In the genomic region with DNA sequence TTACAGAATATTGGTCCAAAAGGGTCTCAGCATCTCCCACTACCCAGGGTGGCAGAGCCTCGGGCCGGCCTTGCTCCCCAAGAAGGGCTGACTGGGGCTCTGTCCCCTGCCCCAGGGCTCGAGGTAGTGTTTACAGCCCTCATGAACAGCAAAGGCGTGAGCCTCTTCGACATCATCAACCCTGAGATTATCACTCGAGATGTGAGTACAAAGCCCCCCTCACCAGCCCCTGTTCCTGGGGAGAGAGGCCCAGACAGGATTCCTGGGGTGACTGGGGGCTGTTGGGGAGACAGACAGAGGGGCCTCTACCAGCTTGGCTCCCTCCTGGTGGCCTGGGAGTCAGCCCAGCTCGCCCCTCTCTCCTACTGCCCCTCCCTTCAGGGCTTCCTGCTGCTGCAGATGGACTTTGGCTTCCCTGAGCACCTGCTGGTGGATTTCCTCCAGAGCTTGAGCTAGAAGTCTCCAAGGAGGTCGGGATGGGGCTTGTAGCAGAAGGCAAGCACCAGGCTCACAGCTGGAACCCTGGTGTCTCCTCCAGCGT, we compare ENCODE assay signal across 20 cellular contexts. TPM values are rescaled to one million over a fixed set of nuclear protein-coding genes. Genes with fewer than 3 reads are reported as not detected.
DNase-seq lines count a peak whose midpoint lies in the region; ATAC-seq and TF ChIP-seq lines count a peak whose summit lies in the region.
"Had no signal": no experiment of that assay in that cellular context is flagged by ENCODE, and none has a peak within 500 bp of the region (broad histone marks: within the 10 kb centered on the region; RNA-seq: fewer than 3 reads in every experiment).

No MANE protein-coding gene starts in this region.

- H3K27me3 Mint-ChIP-seq in CD8-positive, alpha-beta memory T cell = no peaks in the 10 kb centered on the region
- H3K27me3 Mint-ChIP-seq in activated naive CD8-positive, alpha-beta T cell treated with anti-CD3 and anti-CD28 coated beads, Interleukin-2, amount 50 U/mL, for 24 hours = no peaks in the 10 kb centered on the region
- H3K27me3 Mint-ChIP-seq in naive thymus-derived CD8-positive, alpha-beta T cell = no peaks in the 10 kb centered on the region
- H3K27me3 Mint-ChIP-seq: activated CD4-positive, alpha-beta memory T cell treated with anti-CD3 and anti-CD28 coated beads, Interleukin-2, amount 10 ng/mL, durations not matched to agents 7 days and 5 days had no signal

- H3K4me1 ChIP-seq in CD8-positive, alpha-beta memory T cell (ENCODE audit: insufficient read depth, low read length) = peaks cover 59% of the 10 kb centered on the region
- peaks cover 22 to 32% of the 10 kb centered on the region in 2 experiments for H3K4me1 ChIP-seq in HCT116 (ENCODE audit: control insufficient read depth in 1 of 2, insufficient read depth in 2 of 2, low read length in 2 of 2)
- peaks cover 5% of the 10 kb centered on the region in 2 donors for H3K4me1 ChIP-seq in uterus

- no peaks in the 10 kb centered on the region for H3K9me3 ChIP-seq in CD8-positive, alpha-beta memory T cell (ENCODE audit: low read length)
- H3K9me3 ChIP-seq in HCT116 (ENCODE audit: control insufficient read depth in 1 of 2, insufficient read depth in 1 of 2, low read depth in 1 of 2, low read length in 2 of 2) (no peaks in the 10 kb centered on the region), uterus (no peaks in the 10 kb centered on the region)

- no peak overlapping the region for H3K27ac ChIP-seq in CD8-positive, alpha-beta memory T cell (ENCODE audit: low read depth, low read length)
- H3K27ac ChIP-seq in HCT116 (ENCODE audit: low read depth, low read length) (no peak overlapping the region), uterus (no peak overlapping the region)
- H3K27ac ChIP-seq: epithelial cell of prostate, KMS-11 had no signal

- no peaks in the 10 kb centered on the region for H3K9me3 Mint-ChIP-seq in CD8-positive, alpha-beta memory T cell
- no peaks in the 10 kb centered on the region for H3K9me3 Mint-ChIP-seq in activated naive CD8-positive, alpha-beta T cell treated with anti-CD3 and anti-CD28 coated beads, Interleukin-2, amount 50 U/mL, for 24 hours
- no peaks in the 10 kb centered on the region for H3K9me3 Mint-ChIP-seq in naive thymus-derived CD8-positive, alpha-beta T cell
- H3K9me3 Mint-ChIP-seq: activated CD4-positive, alpha-beta memory T cell treated with anti-CD3 and anti-CD28 coated beads, Interleukin-2, amount 10 ng/mL, durations not matched to agents 7 days and 5 days had no signal

- H3K4me3 Mint-ChIP-seq in CD8-positive, alpha-beta memory T cell = peak overlapping the region in 1 of 7 donors; percentile 34
- H3K4me3 Mint-ChIP-seq in activated naive CD8-positive, alpha-beta T cell treated with anti-CD3 and anti-CD28 coated beads, Interleukin-2, amount 50 U/mL, for 24 hours = no peak overlapping the region
- H3K4me3 Mint-ChIP-seq in naive thymus-derived CD8-positive, alpha-beta T cell = peak overlapping the region in 7 of 10 donors; percentile 29 to 100 (median 76)
- H3K4me3 Mint-ChIP-seq: activated CD4-positive, alpha-beta memory T cell treated with anti-CD3 and anti-CD28 coated beads, Interleukin-2, amount 10 ng/mL, durations not matched to agents 7 days and 5 days had no signal

- no peaks in the 10 kb centered on the region for H3K79me2 ChIP-seq in HCT116 (ENCODE audit: insufficient read depth, low read length)

- ATAC-seq in HCT116 (no peak), GM18519 (IDR thresholded peaks at IDR 0.05; ENCODE audit: low FRiP score, unreplicated experiment) (no peak), HG03565 (IDR thresholded peaks at IDR 0.05; ENCODE audit: unreplicated experiment) (no peak)
- ATAC-seq in activated naive CD8-positive, alpha-beta T cell treated with anti-CD3 and anti-CD28 coated beads, Interleukin-2, amount 50 U/mL, for 24 hours = no peak
- no peak for ATAC-seq in naive thymus-derived CD8-positive, alpha-beta T cell

- H2AFZ ChIP-seq in HCT116 (ENCODE audit: low read depth, low read length, poor library complexity, severe bottlenecking) = no peak overlapping the region

- RAD21 ChIA-PET in HCT116 (lab: Charles Lee; ENCODE audit: low non-redundant PET in 1 of 2, low total read pairs in 2 of 2, uncharacterized antibody in 2 of 2, unreplicated experiment in 2 of 2) = interaction anchor here in 1 of 2 experiments (0.6 kb wide), 1 partner anchor 19 kb away, joined by 4 read pairs; no protein-coding TSS in a partner anchor

- no peaks in the 10 kb centered on the region for H3K27me3 ChIP-seq in CD8-positive, alpha-beta memory T cell (ENCODE audit: insufficient read depth, low read length, poor library complexity, severe bottlenecking)
- H3K27me3 ChIP-seq in HCT116 (ENCODE audit: insufficient read depth, low read length) (no peaks in the 10 kb centered on the region), uterus (no peaks in the 10 kb centered on the region)

- peak overlapping the region; percentile 16; the same call in 1 of the 2 replicates for H3K4me2 ChIP-seq in HCT116 (ENCODE audit: low read length)
- H3K4me2 ChIP-seq: KMS-11 had no signal

- TF ChIP-seq CTCF in HCT116 (IDR thresholded peaks at IDR 0.05 in 2 of 3, conservative IDR thresholded peaks at IDR 0.05 in 1 of 3; ENCODE audit: borderline replicate concordance in 1 of 3, insufficient read depth in 1 of 3, low read depth in 2 of 3, low read length in 2 of 3) (no peak), uterus (IDR thresholded peaks at IDR 0.05) (no peak)

- CTCF ChIA-PET in CD8-positive, alpha-beta memory T cell (lab: Charles Lee) = interaction anchor here (0.9 to 8.9 kb wide), 7 partner anchors 10 to 59 kb away, joined by 3 to 80 read pairs (median 3); no protein-coding TSS in a partner anchor
- CTCF ChIA-PET in HCT116 (lab: Charles Lee) = interaction anchor here (0.8 to 2.3 kb wide), 3 partner anchors 19 to 109 kb away, joined by 3 to 10 read pairs (median 3); a partner anchor contains a TSS

- no peak overlapping the region for H3K4me3 ChIP-seq in CD8-positive, alpha-beta memory T cell (ENCODE audit: low read length)
- H3K4me3 ChIP-seq in HCT116 (replicated peaks in 1 of 2; ENCODE audit: low read depth in 1 of 2, low read length in 2 of 2) (no peak overlapping the region), uterus (no peak overlapping the region)

- H4K20me1 ChIP-seq in HCT116 (ENCODE audit: insufficient read depth) = no peaks in the 10 kb centered on the region

- no peaks in the 10 kb centered on the region for H3K9me2 ChIP-seq in HCT116 (ENCODE audit: insufficient read depth)

- peak in 1 of 5 donors; percentile 31 for DNase-seq in CD8-positive, alpha-beta memory T cell
- DNase-seq in HCT116 (ENCODE audit: low read depth, low spot score) (no peak), uterus (no peak)
- no peak for DNase-seq in activated naive CD8-positive, alpha-beta T cell treated with anti-CD3 and anti-CD28 coated beads, Interleukin-2, amount 50 U/mL, for 24 hours
- no peak for DNase-seq in naive thymus-derived CD8-positive, alpha-beta T cell
- DNase-seq: activated CD4-positive, alpha-beta memory T cell treated with anti-CD3 and anti-CD28 coated beads, Interleukin-2, amount 10 ng/mL, durations not matched to agents 7 days and 5 days; cerebellar nuclear complex; COR-L47; HCEC 1CT; kidney glomerular epithelial cell; NCI-H1694 treated with DMSO at 0.1 percent for 48 hours; NCI-H774; Right ventricle myocardium superior; stimulated activated CD4-positive, alpha-beta T cell treated with anti-CD3 and anti-CD28 coated beads, Interleukin-2, amount 100 ng/mL, for 48 hours; T1000 had no signal

- H3K9ac ChIP-seq in HCT116 (ENCODE audit: low read length) = no peak overlapping the region
- H3K9ac ChIP-seq: KMS-11 had no signal

- TF ChIP-seq RAD21 in HCT116 (IDR thresholded peaks at IDR 0.05; ENCODE audit: low read depth) = no peak

- H3K27ac Mint-ChIP-seq in CD8-positive, alpha-beta memory T cell = peak overlapping the region in 5 of 8 donors; percentile 1 to 70 (median 35)
- peak overlapping the region; percentile 75 for H3K27ac Mint-ChIP-seq in activated naive CD8-positive, alpha-beta T cell treated with anti-CD3 and anti-CD28 coated beads, Interleukin-2, amount 50 U/mL, for 24 hours
- peak overlapping the region; percentile 73 to 98 (median 97) for H3K27ac Mint-ChIP-seq in naive thymus-derived CD8-positive, alpha-beta T cell
- H3K27ac Mint-ChIP-seq: activated CD4-positive, alpha-beta memory T cell treated with anti-CD3 and anti-CD28 coated beads, Interleukin-2, amount 10 ng/mL, durations not matched to agents 7 days and 5 days had no signal

- TF ChIP-seq POLR2A in HCT116 (IDR thresholded peaks at IDR 0.05; ENCODE audit: borderline replicate concordance, extremely low read depth, insufficient read depth, insufficient read length) (no peak), uterus (IDR thresholded peaks at IDR 0.05) (no peak)

- H3K36me3 ChIP-seq in CD8-positive, alpha-beta memory T cell (ENCODE audit: insufficient read depth, low read length) = peaks cover 11% of the 10 kb centered on the region
- no peaks in the 10 kb centered on the region for H3K36me3 ChIP-seq in HCT116 (ENCODE audit: control insufficient read depth in 1 of 2, insufficient read depth in 2 of 2, low read length in 2 of 2)
- no peaks in the 10 kb centered on the region for H3K36me3 ChIP-seq in uterus

- intact Hi-C loops in HCT116 (cut with micrococcal nuclease) (no loop called here), uterus (cut with DNase I; ENCODE audit: low total_unique reads) (no loop called here)

- POLR2A ChIA-PET in CD8-positive, alpha-beta memory T cell (lab: Charles Lee) = no interaction called here
- POLR2A ChIA-PET in HCT116 (lab: Charles Lee) = interaction anchor here (1.8 kb wide), 1 partner anchor 52 kb away, joined by 6 read pairs; no protein-coding TSS in a partner anchor
- POLR2A ChIA-PET in naive thymus-derived CD8-positive, alpha-beta T cell (lab: Charles Lee) = interaction anchor here (0.7 to 13.7 kb wide), 10 partner anchors 10 to 203 kb away, joined by 3 to 231 read pairs (median 10); a partner anchor contains a TSS

- BruUV-seq in HCT116 (replicated peaks; lab: Mats Ljungman, UMichigan) = no TSS peak

- H3K36me3 Mint-ChIP-seq in CD8-positive, alpha-beta memory T cell = peaks cover 0 to 39% (median 13%) of the 10 kb centered on the region in 3 donors
- H3K36me3 Mint-ChIP-seq in activated naive CD8-positive, alpha-beta T cell treated with anti-CD3 and anti-CD28 coated beads, Interleukin-2, amount 50 U/mL, for 24 hours (ENCODE audit: low read depth) = peaks cover 41% of the 10 kb centered on the region
- H3K36me3 Mint-ChIP-seq in naive thymus-derived CD8-positive, alpha-beta T cell = peaks cover 0 to 26% (median 12%) of the 10 kb centered on the region in 3 donors

- H3K4me1 Mint-ChIP-seq in CD8-positive, alpha-beta memory T cell = peaks cover 67 to 88% (median 79%) of the 10 kb centered on the region in 3 donors
- H3K4me1 Mint-ChIP-seq in activated naive CD8-positive, alpha-beta T cell treated with anti-CD3 and anti-CD28 coated beads, Interleukin-2, amount 50 U/mL, for 24 hours = peaks cover 88% of the 10 kb centered on the region
- peaks cover 55 to 98% (median 95%) of the 10 kb centered on the region in 4 donors for H3K4me1 Mint-ChIP-seq in naive thymus-derived CD8-positive, alpha-beta T cell

RNA-seq across cellular contexts. Expression of a gene that starts 6.1 kb away (rescaled TPM):
- total RNA-seq in CD8-positive, alpha-beta memory T cell = 100 to 1,000 TPM; 173 to 178 TPM
- polyA plus RNA-seq in CD8-positive, alpha-beta memory T cell = 165 TPM
- total RNA-seq in HCT116 (2021; ENCODE audit: unreplicated experiment) (10.4 TPM), uterus (10 to 100 TPM; 14.9 to 77.0 (median 23.9) TPM)
- polyA plus RNA-seq in HCT116 (2012) = 5.1 and 5.5 TPM in 2 replicates
- total RNA-seq in naive thymus-derived CD8-positive, alpha-beta T cell = 100 to 1,000 TPM; 474 to 488 TPM
- 100 to 1,000 TPM in 1 of 3 donors, 10 to 100 TPM in 2; 70.4 to 137 (median 80.0) TPM for polyA plus RNA-seq in naive thymus-derived CD8-positive, alpha-beta T cell

RNA-seq across cellular contexts. Expression of a gene that starts 21.5 kb away (rescaled TPM):
- total RNA-seq in CD8-positive, alpha-beta memory T cell = not detected
- not detected for polyA plus RNA-seq in CD8-positive, alpha-beta memory T cell
- total RNA-seq in HCT116 (2021; ENCODE audit: unreplicated experiment) = not detected
- polyA plus RNA-seq in HCT116 (2012) = 0.04 TPM in 1 of 2 replicates, not detected in the other
- total RNA-seq in naive thymus-derived CD8-positive, alpha-beta T cell = under 1 TPM in 1 of 2 experiments, not detected in 1; 0.27 TPM
- under 1 TPM in 2 of 3 donors, not detected in 1; 0.20 to 0.21 TPM for polyA plus RNA-seq in naive thymus-derived CD8-positive, alpha-beta T cell
- total RNA-seq in uterus = 1 to 10 TPM in 1 of 4 donors, under 1 TPM in 1, not detected in 2; 0.58 to 2.8 TPM
- total RNA-seq: activated CD4-positive, alpha-beta memory T cell treated with anti-CD3 and anti-CD28 coated beads, Interleukin-2, amount 10 ng/mL, durations not matched to agents 7 days and 5 days; renal cortical epithelial cell had no signal

RNA-seq across cellular contexts. Expression of a gene that starts 51.3 kb away (rescaled TPM):
- total RNA-seq in CD8-positive, alpha-beta memory T cell = 100 to 1,000 TPM; 162 to 176 TPM
- polyA plus RNA-seq in CD8-positive, alpha-beta memory T cell = 107 TPM
- total RNA-seq in HCT116 (2021; ENCODE audit: unreplicated experiment) (113 TPM), uterus (100 to 1,000 TPM in 3 of 4 donors, 10 to 100 TPM in 1; 51.5 to 136 (median 112) TPM)
- polyA plus RNA-seq in HCT116 (2012) = 120 and 132 TPM in 2 replicates
- 100 to 1,000 TPM; 190 to 214 TPM for total RNA-seq in naive thymus-derived CD8-positive, alpha-beta T cell
- 10 to 100 TPM; 43.8 to 88.6 (median 57.6) TPM for polyA plus RNA-seq in naive thymus-derived CD8-positive, alpha-beta T cell

Comparison
In these comparisons a context has a peak if more than half of its experiments do, and no peak if none do; other contexts are left out.
1. H3K27ac Mint-ChIP-seq: peak in every context shown above with its lines; median percentile 97 in naive thymus-derived CD8-positive, alpha-beta T cell; 75 in activated naive CD8-positive, alpha-beta T cell treated with anti-CD3 and anti-CD28 coated beads, Interleukin-2, amount 50 U/mL, for 24 hours; 35 in CD8-positive, alpha-beta memory T cell.